Comparison of ENCODE assay signal across 14 cellular contexts in genomic region chr2:177078416-177078815, GRCh38.
DNase-seq lines count a peak whose midpoint lies in the region; ATAC-seq and TF ChIP-seq lines count a peak whose summit lies in the region.
"Had no signal": no experiment of that assay in that cellular context is flagged by ENCODE, and none has a peak within 500 bp of the region (broad histone marks: within the 10 kb centered on the region; RNA-seq: fewer than 3 reads in every experiment).

No MANE protein-coding gene starts in this region.

- no peak overlapping the region for H2AFZ ChIP-seq in trophoblast cell (ENCODE audit: insufficient read depth, low read length, poor library complexity)

- no peaks in the 10 kb centered on the region for H3K36me3 ChIP-seq in gastroesophageal sphincter
- no peaks in the 10 kb centered on the region for H3K36me3 ChIP-seq in trophoblast cell (ENCODE audit: control insufficient read depth in 1 of 2, insufficient read depth in 2 of 2, low read length in 2 of 2)
- H3K36me3 ChIP-seq: BLaER1 had no signal

- no peak overlapping the region for H3K9ac ChIP-seq in trophoblast cell (ENCODE audit: low read length)
- H3K9ac ChIP-seq: BLaER1 had no signal

- POLR2A ChIA-PET in activated CD4-positive, alpha-beta memory T cell treated with anti-CD3 and anti-CD28 coated beads for 36 hours (lab: Charles Lee) = no interaction called here

- no peak overlapping the region for H4K91ac ChIP-seq in trophoblast cell (ENCODE audit: low read depth, low read length)

- ATAC-seq in gastroesophageal sphincter (peak; percentile 48), GM21367 (IDR thresholded peaks at IDR 0.05; ENCODE audit: unreplicated experiment) (no peak), HG03378 (IDR thresholded peaks at IDR 0.05; ENCODE audit: unreplicated experiment) (no peak)
- ATAC-seq: activated CD8-positive, alpha-beta T cell treated with anti-CD3 and anti-CD28 coated beads for 36 hours; T-helper 17 cell had no signal

- TF ChIP-seq CTCF in gastroesophageal sphincter (IDR thresholded peaks at IDR 0.05) = no peak

- no peaks in the 10 kb centered on the region for H3K4me1 Mint-ChIP-seq in activated CD4-positive, alpha-beta memory T cell treated with anti-CD3 and anti-CD28 coated beads for 36 hours (ENCODE audit: low read depth)

- no peak for TF ChIP-seq POLR2A in gastroesophageal sphincter (IDR thresholded peaks at IDR 0.05)

- H3K27ac Mint-ChIP-seq in activated CD4-positive, alpha-beta memory T cell treated with anti-CD3 and anti-CD28 coated beads for 36 hours = no peak overlapping the region
- H3K27ac Mint-ChIP-seq: activated CD8-positive, alpha-beta T cell treated with anti-CD3 and anti-CD28 coated beads for 36 hours; T-helper 17 cell had no signal

- H3K79me1 ChIP-seq in trophoblast cell (ENCODE audit: low read length) = no peaks in the 10 kb centered on the region

- no peaks in the 10 kb centered on the region for H3K9me3 ChIP-seq in gastroesophageal sphincter
- H3K9me3 ChIP-seq in trophoblast cell (ENCODE audit: insufficient read depth, low read depth, low read length) = no peaks in the 10 kb centered on the region
- H3K9me3 ChIP-seq: BLaER1 had no signal

- no peak overlapping the region for H4K12ac ChIP-seq in trophoblast cell (ENCODE audit: low read depth, low read length)

- H4K8ac ChIP-seq in trophoblast cell (ENCODE audit: low read depth, low read length) = no peak overlapping the region

- H3K4me3 ChIP-seq in gastroesophageal sphincter = no peak overlapping the region
- no peak overlapping the region for H3K4me3 ChIP-seq in trophoblast cell (ENCODE audit: low read depth, low read length)
- H3K4me3 ChIP-seq: BLaER1 had no signal

- H3K4me1 ChIP-seq in gastroesophageal sphincter = no peaks in the 10 kb centered on the region
- peaks cover 4 to 7% of the 10 kb centered on the region in 2 experiments for H3K4me1 ChIP-seq in trophoblast cell (ENCODE audit: control insufficient read depth in 1 of 2, insufficient read depth in 2 of 2, low read length in 2 of 2)
- H3K4me1 ChIP-seq: BLaER1 had no signal

- H3K4me3 Mint-ChIP-seq in activated CD4-positive, alpha-beta memory T cell treated with anti-CD3 and anti-CD28 coated beads for 36 hours = no peak overlapping the region
- H3K4me3 Mint-ChIP-seq: activated CD8-positive, alpha-beta T cell treated with anti-CD3 and anti-CD28 coated beads for 36 hours; T-helper 17 cell had no signal

- no peak overlapping the region for H3K23ac ChIP-seq in trophoblast cell (ENCODE audit: low read length)

- no peak overlapping the region for H2AK5ac ChIP-seq in trophoblast cell (ENCODE audit: low read length)

- H3K27ac ChIP-seq in gastroesophageal sphincter = no peak overlapping the region
- H3K27ac ChIP-seq in trophoblast cell (ENCODE audit: low read depth, low read length) = no peak overlapping the region
- H3K27ac ChIP-seq: BLaER1 had no signal

- H3K27me3 ChIP-seq in gastroesophageal sphincter = peaks cover 6% of the 10 kb centered on the region
- H3K27me3 ChIP-seq in trophoblast cell (ENCODE audit: insufficient read depth, low read length) = no peaks in the 10 kb centered on the region
- H3K27me3 ChIP-seq: BLaER1 had no signal

- TF ChIP-seq EP300 in gastroesophageal sphincter (IDR thresholded peaks at IDR 0.05) = no peak

- no peak overlapping the region for H2BK5ac ChIP-seq in trophoblast cell (ENCODE audit: low read depth, low read length, poor library complexity)

- no peak overlapping the region for H3K18ac ChIP-seq in trophoblast cell (ENCODE audit: low read length)

- intact Hi-C loops in activated CD4-positive, alpha-beta memory T cell treated with anti-CD3 and anti-CD28 coated beads for 36 hours (cut with micrococcal nuclease) = no loop called here

- H3K4ac ChIP-seq in trophoblast cell (ENCODE audit: low read depth, low read length) = no peak overlapping the region

- H2BK120ac ChIP-seq in trophoblast cell (ENCODE audit: insufficient read depth, low read length, poor library complexity) = no peak overlapping the region

- H3K4me2 ChIP-seq in trophoblast cell (ENCODE audit: low read length) = no peak overlapping the region
- H3K4me2 ChIP-seq: BLaER1 had no signal

- WGBS in gastroesophageal sphincter (ENCODE audit: low coverage in 1 of 2), 2 donors = 39 to 44% methylated on average over 2 to 3 of the region's 3 CpGs
- no CpG with 5 or more reads among the region's 3 CpGs for WGBS in trophoblast cell (ENCODE audit: extremely low coverage, insufficient coverage, insufficient read length)

- no peaks in the 10 kb centered on the region for H3K9me3 Mint-ChIP-seq in activated CD4-positive, alpha-beta memory T cell treated with anti-CD3 and anti-CD28 coated beads for 36 hours
- H3K9me3 Mint-ChIP-seq: activated CD8-positive, alpha-beta T cell treated with anti-CD3 and anti-CD28 coated beads for 36 hours had no signal

- no peaks in the 10 kb centered on the region for H3K36me3 Mint-ChIP-seq in activated CD4-positive, alpha-beta memory T cell treated with anti-CD3 and anti-CD28 coated beads for 36 hours

- no peak overlapping the region for H3K14ac ChIP-seq in trophoblast cell (ENCODE audit: low read length)

- H3K27me3 Mint-ChIP-seq in activated CD4-positive, alpha-beta memory T cell treated with anti-CD3 and anti-CD28 coated beads for 36 hours = peaks cover 7% of the 10 kb centered on the region

- DNase-seq in C1 segment of cervical spinal cord (lab: John Stamatoyannopoulos, UW) (peak in 8 of 14 donors; percentile 1 to 39 (median 12)), NCI-H2029 treated with DMSO at 0.1 percent for 48 hours (lab: John Stamatoyannopoulos, UW) (peak; percentile 63), trophoblast cell (peak; percentile 63 to 66), SKM-1 treated with dmso at 0.1 percent for 144 hours (lab: John Stamatoyannopoulos, UW; ENCODE audit: unreplicated experiment) (no peak)
- no peak for DNase-seq in activated CD4-positive, alpha-beta memory T cell treated with anti-CD3 and anti-CD28 coated beads for 36 hours
- DNase-seq: activated CD8-positive, alpha-beta T cell treated with anti-CD3 and anti-CD28 coated beads for 36 hours; activated naive CD4-positive, alpha-beta T cell; GDM1; NCI-H146; T-helper 17 cell had no signal

- no peaks in the 10 kb centered on the region for H3K79me2 ChIP-seq in trophoblast cell (ENCODE audit: control insufficient read depth, insufficient read depth, low read length, poor library complexity)

- H2BK12ac ChIP-seq in trophoblast cell (ENCODE audit: low read length) = no peak overlapping the region

- CTCF ChIA-PET in activated CD4-positive, alpha-beta memory T cell treated with anti-CD3 and anti-CD28 coated beads for 36 hours (lab: Charles Lee) = interaction anchor here (2.8 kb wide), 1 partner anchor 70 kb away, joined by 8 read pairs; no protein-coding TSS in a partner anchor

Comparison
In these comparisons a context has a peak if more than half of its experiments do, and no peak if none do; other contexts are left out.
1. DNase-seq: peak in C1 segment of cervical spinal cord (8 of 14), NCI-H2029 treated with DMSO at 0.1 percent for 48 hours (single experiment) and trophoblast cell (2 of 2); none in SKM-1 treated with dmso at 0.1 percent for 144 hours (single experiment) and activated CD4-positive, alpha-beta memory T cell treated with anti-CD3 and anti-CD28 coated beads for 36 hours (single experiment).